1 cellular context compared by ENCODE assay signal in the genomic region with DNA sequence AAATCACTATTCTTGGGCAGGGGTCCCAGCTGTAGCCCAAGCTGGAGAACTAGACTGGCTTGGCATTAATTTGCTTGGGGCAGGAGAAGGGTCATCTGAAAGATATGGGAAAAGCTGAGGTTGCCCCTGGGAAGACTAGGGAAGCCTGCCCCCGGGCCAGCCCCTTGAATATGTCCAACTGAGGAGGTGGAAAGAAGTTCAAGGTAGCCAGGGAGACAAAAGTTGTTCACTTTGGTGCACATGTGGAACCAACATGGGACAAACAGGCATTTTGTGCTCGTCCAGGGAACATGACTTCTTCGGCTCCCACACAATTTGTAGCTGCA.
TF ChIP-seq lines count a peak whose summit lies in the region.

No MANE protein-coding gene starts in this region.

TF ChIP-seq in K562, 482 proteins besides CTCF, POLR2A, EP300 and RAD21:
- TF ChIP-seq NFE2L1 (tag; IDR thresholded peaks at IDR 0.05; ENCODE audit: borderline replicate concordance, low read depth): no peak
- TF ChIP-seq, protein P1, sequence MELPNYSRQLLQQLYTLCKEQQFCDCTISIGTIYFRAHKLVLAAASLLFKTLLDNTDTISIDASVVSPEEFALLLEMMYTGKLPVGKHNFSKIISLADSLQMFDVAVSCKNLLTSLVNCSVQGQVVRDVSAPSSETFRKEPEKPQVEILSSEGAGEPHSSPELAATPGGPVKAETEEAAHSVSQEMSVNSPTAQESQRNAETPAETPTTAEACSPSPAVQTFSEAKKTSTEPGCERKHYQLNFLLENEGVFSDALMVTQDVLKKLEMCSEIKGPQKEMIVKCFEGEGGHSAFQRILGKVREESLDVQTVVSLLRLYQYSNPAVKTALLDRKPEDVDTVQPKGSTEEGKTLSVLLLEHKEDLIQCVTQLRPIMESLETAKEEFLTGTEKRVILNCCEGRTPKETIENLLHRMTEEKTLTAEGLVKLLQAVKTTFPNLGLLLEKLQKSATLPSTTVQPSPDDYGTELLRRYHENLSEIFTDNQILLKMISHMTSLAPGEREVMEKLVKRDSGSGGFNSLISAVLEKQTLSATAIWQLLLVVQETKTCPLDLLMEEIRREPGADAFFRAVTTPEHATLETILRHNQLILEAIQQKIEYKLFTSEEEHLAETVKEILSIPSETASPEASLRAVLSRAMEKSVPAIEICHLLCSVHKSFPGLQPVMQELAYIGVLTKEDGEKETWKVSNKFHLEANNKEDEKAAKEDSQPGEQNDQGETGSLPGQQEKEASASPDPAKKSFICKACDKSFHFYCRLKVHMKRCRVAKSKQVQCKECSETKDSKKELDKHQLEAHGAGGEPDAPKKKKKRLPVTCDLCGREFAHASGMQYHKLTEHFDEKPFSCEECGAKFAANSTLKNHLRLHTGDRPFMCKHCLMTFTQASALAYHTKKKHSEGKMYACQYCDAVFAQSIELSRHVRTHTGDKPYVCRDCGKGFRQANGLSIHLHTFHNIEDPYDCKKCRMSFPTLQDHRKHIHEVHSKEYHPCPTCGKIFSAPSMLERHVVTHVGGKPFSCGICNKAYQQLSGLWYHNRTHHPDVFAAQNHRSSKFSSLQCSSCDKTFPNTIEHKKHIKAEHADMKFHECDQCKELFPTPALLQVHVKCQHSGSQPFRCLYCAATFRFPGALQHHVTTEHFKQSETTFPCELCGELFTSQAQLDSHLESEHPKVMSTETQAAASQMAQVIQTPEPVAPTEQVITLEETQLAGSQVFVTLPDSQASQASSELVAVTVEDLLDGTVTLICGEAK (IDR thresholded peaks at IDR 0.05): 0 out of 2 replicates have a peak, but pooled peaks have one; percentile 35
- TF ChIP-seq, protein P1 (CRISPR knock-in tag; IDR thresholded peaks at IDR 0.05): no peak
- TF ChIP-seq ZSCAN32 (CRISPR knock-in tag; IDR thresholded peaks at IDR 0.05): no peak
- TF ChIP-seq SMC3 (conservative IDR thresholded peaks at IDR 0.05; ENCODE audit: insufficient read depth, low read depth, low read length): no peak
- TF ChIP-seq, protein P2, sequence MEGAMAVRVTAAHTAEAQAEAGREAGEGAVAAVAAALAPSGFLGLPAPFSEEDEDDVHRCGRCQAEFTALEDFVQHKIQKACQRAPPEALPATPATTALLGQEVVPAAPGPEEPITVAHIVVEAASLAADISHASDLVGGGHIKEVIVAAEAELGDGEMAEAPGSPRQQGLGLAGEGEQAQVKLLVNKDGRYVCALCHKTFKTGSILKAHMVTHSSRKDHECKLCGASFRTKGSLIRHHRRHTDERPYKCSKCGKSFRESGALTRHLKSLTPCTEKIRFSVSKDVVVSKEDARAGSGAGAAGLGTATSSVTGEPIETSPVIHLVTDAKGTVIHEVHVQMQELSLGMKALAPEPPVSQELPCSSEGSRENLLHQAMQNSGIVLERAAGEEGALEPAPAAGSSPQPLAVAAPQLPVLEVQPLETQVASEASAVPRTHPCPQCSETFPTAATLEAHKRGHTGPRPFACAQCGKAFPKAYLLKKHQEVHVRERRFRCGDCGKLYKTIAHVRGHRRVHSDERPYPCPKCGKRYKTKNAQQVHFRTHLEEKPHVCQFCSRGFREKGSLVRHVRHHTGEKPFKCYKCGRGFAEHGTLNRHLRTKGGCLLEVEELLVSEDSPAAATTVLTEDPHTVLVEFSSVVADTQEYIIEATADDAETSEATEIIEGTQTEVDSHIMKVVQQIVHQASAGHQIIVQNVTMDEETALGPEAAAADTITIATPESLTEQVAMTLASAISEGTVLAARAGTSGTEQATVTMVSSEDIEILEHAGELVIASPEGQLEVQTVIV (CRISPR knock-in tag; IDR thresholded peaks at IDR 0.05; ENCODE audit: borderline replicate concordance): 0 out of 2 replicates have a peak, but pooled peaks have one; percentile 41
- peak; percentile 17; the same call in 1 of the 2 replicates for TF ChIP-seq ZNF263 (CRISPR knock-in tag; IDR thresholded peaks at IDR 0.05; ENCODE audit: borderline replicate concordance)
- no peak for TF ChIP-seq RBM15 (IDR thresholded peaks at IDR 0.05; ENCODE audit: insufficient read depth, low read length)
- TF ChIP-seq FOXK1 (CRISPR knock-in tag; IDR thresholded peaks at IDR 0.05; ENCODE audit: borderline replicate concordance): 0 out of 2 replicates have a peak, but pooled peaks have one; percentile 60
- TF ChIP-seq CHD1 (IDR thresholded peaks at IDR 0.05; ENCODE audit: low read length): peak; percentile 55
- TF ChIP-seq, protein P3, sequence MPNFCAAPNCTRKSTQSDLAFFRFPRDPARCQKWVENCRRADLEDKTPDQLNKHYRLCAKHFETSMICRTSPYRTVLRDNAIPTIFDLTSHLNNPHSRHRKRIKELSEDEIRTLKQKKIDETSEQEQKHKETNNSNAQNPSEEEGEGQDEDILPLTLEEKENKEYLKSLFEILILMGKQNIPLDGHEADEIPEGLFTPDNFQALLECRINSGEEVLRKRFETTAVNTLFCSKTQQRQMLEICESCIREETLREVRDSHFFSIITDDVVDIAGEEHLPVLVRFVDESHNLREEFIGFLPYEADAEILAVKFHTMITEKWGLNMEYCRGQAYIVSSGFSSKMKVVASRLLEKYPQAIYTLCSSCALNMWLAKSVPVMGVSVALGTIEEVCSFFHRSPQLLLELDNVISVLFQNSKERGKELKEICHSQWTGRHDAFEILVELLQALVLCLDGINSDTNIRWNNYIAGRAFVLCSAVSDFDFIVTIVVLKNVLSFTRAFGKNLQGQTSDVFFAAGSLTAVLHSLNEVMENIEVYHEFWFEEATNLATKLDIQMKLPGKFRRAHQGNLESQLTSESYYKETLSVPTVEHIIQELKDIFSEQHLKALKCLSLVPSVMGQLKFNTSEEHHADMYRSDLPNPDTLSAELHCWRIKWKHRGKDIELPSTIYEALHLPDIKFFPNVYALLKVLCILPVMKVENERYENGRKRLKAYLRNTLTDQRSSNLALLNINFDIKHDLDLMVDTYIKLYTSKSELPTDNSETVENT (CRISPR knock-in tag; IDR thresholded peaks at IDR 0.05): 0 out of 2 replicates have a peak, but pooled peaks have one; percentile 23
- TF ChIP-seq, protein P4, sequence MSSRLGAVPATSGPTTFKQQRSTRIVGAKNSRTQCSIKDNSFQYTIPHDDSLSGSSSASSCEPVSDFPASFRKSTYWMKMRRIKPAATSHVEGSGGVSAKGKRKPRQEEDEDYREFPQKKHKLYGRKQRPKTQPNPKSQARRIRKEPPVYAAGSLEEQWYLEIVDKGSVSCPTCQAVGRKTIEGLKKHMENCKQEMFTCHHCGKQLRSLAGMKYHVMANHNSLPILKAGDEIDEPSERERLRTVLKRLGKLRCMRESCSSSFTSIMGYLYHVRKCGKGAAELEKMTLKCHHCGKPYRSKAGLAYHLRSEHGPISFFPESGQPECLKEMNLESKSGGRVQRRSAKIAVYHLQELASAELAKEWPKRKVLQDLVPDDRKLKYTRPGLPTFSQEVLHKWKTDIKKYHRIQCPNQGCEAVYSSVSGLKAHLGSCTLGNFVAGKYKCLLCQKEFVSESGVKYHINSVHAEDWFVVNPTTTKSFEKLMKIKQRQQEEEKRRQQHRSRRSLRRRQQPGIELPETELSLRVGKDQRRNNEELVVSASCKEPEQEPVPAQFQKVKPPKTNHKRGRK (tag; IDR thresholded peaks at IDR 0.05): peak; percentile 54; the same call in 1 of the 2 replicates
